1 cellular context compared by ENCODE assay signal in the genomic region with DNA sequence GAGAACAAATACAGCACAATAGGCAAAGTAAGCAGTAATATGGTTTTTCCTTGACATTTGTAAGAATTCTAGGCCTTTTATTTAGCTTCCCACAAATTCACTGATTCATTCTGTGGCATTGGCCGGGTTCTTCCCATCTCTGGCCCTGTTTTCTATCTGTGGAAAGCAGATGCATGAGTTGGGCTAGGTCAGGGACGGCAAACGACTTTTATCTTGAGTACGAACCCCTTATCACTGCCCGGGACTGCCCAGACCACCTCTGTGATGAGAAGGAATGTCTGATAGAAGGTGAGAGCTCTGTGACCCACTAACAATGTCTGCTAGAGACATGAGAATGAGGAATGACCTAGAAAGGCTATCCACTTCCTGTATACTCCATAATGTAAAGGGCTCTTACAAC.
TF ChIP-seq lines count a peak whose summit lies in the region.

No MANE protein-coding gene starts in this region.

TF ChIP-seq in K562, 482 proteins besides CTCF, POLR2A, EP300 and RAD21 (continued from another document and continues in another):
- TF ChIP-seq, protein P1, sequence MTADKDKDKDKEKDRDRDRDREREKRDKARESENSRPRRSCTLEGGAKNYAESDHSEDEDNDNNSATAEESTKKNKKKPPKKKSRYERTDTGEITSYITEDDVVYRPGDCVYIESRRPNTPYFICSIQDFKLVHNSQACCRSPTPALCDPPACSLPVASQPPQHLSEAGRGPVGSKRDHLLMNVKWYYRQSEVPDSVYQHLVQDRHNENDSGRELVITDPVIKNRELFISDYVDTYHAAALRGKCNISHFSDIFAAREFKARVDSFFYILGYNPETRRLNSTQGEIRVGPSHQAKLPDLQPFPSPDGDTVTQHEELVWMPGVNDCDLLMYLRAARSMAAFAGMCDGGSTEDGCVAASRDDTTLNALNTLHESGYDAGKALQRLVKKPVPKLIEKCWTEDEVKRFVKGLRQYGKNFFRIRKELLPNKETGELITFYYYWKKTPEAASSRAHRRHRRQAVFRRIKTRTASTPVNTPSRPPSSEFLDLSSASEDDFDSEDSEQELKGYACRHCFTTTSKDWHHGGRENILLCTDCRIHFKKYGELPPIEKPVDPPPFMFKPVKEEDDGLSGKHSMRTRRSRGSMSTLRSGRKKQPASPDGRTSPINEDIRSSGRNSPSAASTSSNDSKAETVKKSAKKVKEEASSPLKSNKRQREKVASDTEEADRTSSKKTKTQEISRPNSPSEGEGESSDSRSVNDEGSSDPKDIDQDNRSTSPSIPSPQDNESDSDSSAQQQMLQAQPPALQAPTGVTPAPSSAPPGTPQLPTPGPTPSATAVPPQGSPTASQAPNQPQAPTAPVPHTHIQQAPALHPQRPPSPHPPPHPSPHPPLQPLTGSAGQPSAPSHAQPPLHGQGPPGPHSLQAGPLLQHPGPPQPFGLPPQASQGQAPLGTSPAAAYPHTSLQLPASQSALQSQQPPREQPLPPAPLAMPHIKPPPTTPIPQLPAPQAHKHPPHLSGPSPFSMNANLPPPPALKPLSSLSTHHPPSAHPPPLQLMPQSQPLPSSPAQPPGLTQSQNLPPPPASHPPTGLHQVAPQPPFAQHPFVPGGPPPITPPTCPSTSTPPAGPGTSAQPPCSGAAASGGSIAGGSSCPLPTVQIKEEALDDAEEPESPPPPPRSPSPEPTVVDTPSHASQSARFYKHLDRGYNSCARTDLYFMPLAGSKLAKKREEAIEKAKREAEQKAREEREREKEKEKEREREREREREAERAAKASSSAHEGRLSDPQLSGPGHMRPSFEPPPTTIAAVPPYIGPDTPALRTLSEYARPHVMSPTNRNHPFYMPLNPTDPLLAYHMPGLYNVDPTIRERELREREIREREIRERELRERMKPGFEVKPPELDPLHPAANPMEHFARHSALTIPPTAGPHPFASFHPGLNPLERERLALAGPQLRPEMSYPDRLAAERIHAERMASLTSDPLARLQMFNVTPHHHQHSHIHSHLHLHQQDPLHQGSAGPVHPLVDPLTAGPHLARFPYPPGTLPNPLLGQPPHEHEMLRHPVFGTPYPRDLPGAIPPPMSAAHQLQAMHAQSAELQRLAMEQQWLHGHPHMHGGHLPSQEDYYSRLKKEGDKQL (CRISPR knock-in tag; IDR thresholded peaks at IDR 0.05; ENCODE audit: borderline replicate concordance): no peak
- TF ChIP-seq L3MBTL2 (IDR thresholded peaks at IDR 0.05): no peak; the same call in 1 of the 2 replicates
- TF ChIP-seq DMBX1 (CRISPR knock-in tag; IDR thresholded peaks at IDR 0.05; ENCODE audit: borderline replicate concordance): peak; percentile 78
- TF ChIP-seq RBM14 (IDR thresholded peaks at IDR 0.05; ENCODE audit: borderline replicate concordance, insufficient read depth, low read depth, low read length): no peak
- TF ChIP-seq FOXJ2 (tag; IDR thresholded peaks at IDR 0.05): no peak
- TF ChIP-seq NCOA2 (IDR thresholded peaks at IDR 0.05; ENCODE audit: partially characterized antibody in 2 of 2): peak in 1 of 2 experiments; percentile 36
- no peak for TF ChIP-seq BMI1 (IDR thresholded peaks at IDR 0.05; ENCODE audit: low read length)
- no peak for TF ChIP-seq TAF9B (IDR thresholded peaks at IDR 0.05; ENCODE audit: partially characterized antibody)
- TF ChIP-seq JUN (IDR thresholded peaks at IDR 0.05; ENCODE audit: borderline replicate concordance, low read depth, low read length): no peak
- TF ChIP-seq JUN (CRISPR knock-in tag; IDR thresholded peaks at IDR 0.05; ENCODE audit: borderline replicate concordance): no peak
- TF ChIP-seq RFX7 (CRISPR knock-in tag; IDR thresholded peaks at IDR 0.05): no peak
- TF ChIP-seq USF1 (CRISPR knock-in tag; IDR thresholded peaks at IDR 0.05): no peak
- no peak for TF ChIP-seq CBX1 (IDR thresholded peaks at IDR 0.05; ENCODE audit: low read depth)
- no peak for TF ChIP-seq CHD2 (IDR thresholded peaks at IDR 0.05; ENCODE audit: low read depth, low read length)
- TF ChIP-seq ZNF311 (CRISPR knock-in tag; IDR thresholded peaks at IDR 0.05): no peak
- TF ChIP-seq ZNF766 (CRISPR knock-in tag; conservative IDR thresholded peaks at IDR 0.05): 0 out of 2 replicates have a peak, but pooled peaks have one; percentile 26
- no peak for TF ChIP-seq KDM2B (CRISPR knock-in tag; IDR thresholded peaks at IDR 0.05)
- TF ChIP-seq SRSF3 (IDR thresholded peaks at IDR 0.05; ENCODE audit: insufficient read depth, low read length): no peak
- peak; percentile 56; the same call in 1 of the 2 replicates for TF ChIP-seq JUND (IDR thresholded peaks at IDR 0.05; ENCODE audit: borderline replicate concordance, low read depth, low read length)
- TF ChIP-seq JUND (tag; IDR thresholded peaks at IDR 0.05; ENCODE audit: borderline replicate concordance, low read depth, low read length): peak; percentile 30; the same call in 1 of the 3 replicates
- TF ChIP-seq, protein P2, sequence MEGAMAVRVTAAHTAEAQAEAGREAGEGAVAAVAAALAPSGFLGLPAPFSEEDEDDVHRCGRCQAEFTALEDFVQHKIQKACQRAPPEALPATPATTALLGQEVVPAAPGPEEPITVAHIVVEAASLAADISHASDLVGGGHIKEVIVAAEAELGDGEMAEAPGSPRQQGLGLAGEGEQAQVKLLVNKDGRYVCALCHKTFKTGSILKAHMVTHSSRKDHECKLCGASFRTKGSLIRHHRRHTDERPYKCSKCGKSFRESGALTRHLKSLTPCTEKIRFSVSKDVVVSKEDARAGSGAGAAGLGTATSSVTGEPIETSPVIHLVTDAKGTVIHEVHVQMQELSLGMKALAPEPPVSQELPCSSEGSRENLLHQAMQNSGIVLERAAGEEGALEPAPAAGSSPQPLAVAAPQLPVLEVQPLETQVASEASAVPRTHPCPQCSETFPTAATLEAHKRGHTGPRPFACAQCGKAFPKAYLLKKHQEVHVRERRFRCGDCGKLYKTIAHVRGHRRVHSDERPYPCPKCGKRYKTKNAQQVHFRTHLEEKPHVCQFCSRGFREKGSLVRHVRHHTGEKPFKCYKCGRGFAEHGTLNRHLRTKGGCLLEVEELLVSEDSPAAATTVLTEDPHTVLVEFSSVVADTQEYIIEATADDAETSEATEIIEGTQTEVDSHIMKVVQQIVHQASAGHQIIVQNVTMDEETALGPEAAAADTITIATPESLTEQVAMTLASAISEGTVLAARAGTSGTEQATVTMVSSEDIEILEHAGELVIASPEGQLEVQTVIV (CRISPR knock-in tag; IDR thresholded peaks at IDR 0.05; ENCODE audit: borderline replicate concordance): no peak
- TF ChIP-seq MAFG (tag; conservative IDR thresholded peaks at IDR 0.05): no peak; the same call in 1 of the 2 replicates
- no peak for TF ChIP-seq TFAM (CRISPR knock-in tag; conservative IDR thresholded peaks at IDR 0.05)
- TF ChIP-seq HNRNPLL (IDR thresholded peaks at IDR 0.05; ENCODE audit: low read depth, low read length, poor library complexity, severe bottlenecking): no peak
- TF ChIP-seq CREB1 (IDR thresholded peaks at IDR 0.05): peak; percentile 30; the same call in 1 of the 2 replicates
- TF ChIP-seq CREB1 (CRISPR knock-in tag; IDR thresholded peaks at IDR 0.05): no peak
- TF ChIP-seq ELK1 (CRISPR knock-in tag; IDR thresholded peaks at IDR 0.05): no peak
- TF ChIP-seq ZBTB34 (CRISPR knock-in tag; IDR thresholded peaks at IDR 0.05): no peak
- no peak for TF ChIP-seq ZNF778 (CRISPR knock-in tag; IDR thresholded peaks at IDR 0.05)
- TF ChIP-seq KAT2B (IDR thresholded peaks at IDR 0.05; ENCODE audit: low read depth, low read length): no peak
- TF ChIP-seq MTF1 (CRISPR knock-in tag; IDR thresholded peaks at IDR 0.05; ENCODE audit: borderline replicate concordance): no peak
- no peak for TF ChIP-seq RFX1 (IDR thresholded peaks at IDR 0.05)
- no peak for TF ChIP-seq DACH1 (IDR thresholded peaks at IDR 0.05; ENCODE audit: partially characterized antibody)
- TF ChIP-seq FOSL1 (tag; conservative IDR thresholded peaks at IDR 0.05): no peak; the same call in 1 of the 2 replicates
- TF ChIP-seq USF2 (CRISPR knock-in tag; IDR thresholded peaks at IDR 0.05): no peak
- no peak for TF ChIP-seq TCF7L2 (IDR thresholded peaks at IDR 0.05; ENCODE audit: low read depth, low read length)
- TF ChIP-seq ELF4 (CRISPR knock-in tag; IDR thresholded peaks at IDR 0.05): no peak
- peak; percentile 89; the same call in 1 of the 2 replicates for TF ChIP-seq CC2D1A (IDR thresholded peaks at IDR 0.05)
- TF ChIP-seq RBM22 (IDR thresholded peaks at IDR 0.05; ENCODE audit: low read depth, low read length, poor library complexity, severe bottlenecking): no peak
- 0 out of 2 replicates have a peak, but pooled peaks have one; percentile 53 for TF ChIP-seq MBD2 (IDR thresholded peaks at IDR 0.05; ENCODE audit: borderline replicate concordance, low read depth)
- TF ChIP-seq EGR1 (conservative IDR thresholded peaks at IDR 0.05): no peak
- TF ChIP-seq GTF2E2 (tag; IDR thresholded peaks at IDR 0.05): no peak
- TF ChIP-seq DDX20 (tag; IDR thresholded peaks at IDR 0.05; ENCODE audit: low read depth): no peak
- no peak for TF ChIP-seq MED1 (CRISPR knock-in tag; IDR thresholded peaks at IDR 0.05; ENCODE audit: borderline replicate concordance)
- TF ChIP-seq FOXK2 (conservative IDR thresholded peaks at IDR 0.05 in 1 of 2, IDR thresholded peaks at IDR 0.05 in 1 of 2; ENCODE audit: low read depth in 2 of 2): no peak
- TF ChIP-seq ZNF785 (CRISPR knock-in tag; IDR thresholded peaks at IDR 0.05): no peak
- TF ChIP-seq BRD9 (IDR thresholded peaks at IDR 0.05; ENCODE audit: low read depth, partially characterized antibody): no peak
- no peak for TF ChIP-seq RBM15 (IDR thresholded peaks at IDR 0.05; ENCODE audit: insufficient read depth, low read length)
- TF ChIP-seq SOX6 (IDR thresholded peaks at IDR 0.05): peak; percentile 87
- no peak for TF ChIP-seq PTBP1 (IDR thresholded peaks at IDR 0.05; ENCODE audit: low read depth, low read length)
- TF ChIP-seq GTF2F1 (IDR thresholded peaks at IDR 0.05; ENCODE audit: low read depth, low read length): no peak
- no peak for TF ChIP-seq SMARCA5 (IDR thresholded peaks at IDR 0.05)
- no peak for TF ChIP-seq POU5F1 (IDR thresholded peaks at IDR 0.05; ENCODE audit: borderline replicate concordance, low read depth, low read length, partially characterized antibody)
- TF ChIP-seq FOXO4 (CRISPR knock-in tag; IDR thresholded peaks at IDR 0.05): no peak
- TF ChIP-seq ZNF830 (CRISPR knock-in tag; IDR thresholded peaks at IDR 0.05): no peak
- TF ChIP-seq SRSF1 (IDR thresholded peaks at IDR 0.05; ENCODE audit: low read depth, low read length): no peak
- TF ChIP-seq NKRF (IDR thresholded peaks at IDR 0.05; ENCODE audit: borderline replicate concordance): no peak
- peak; percentile 87 to 93 for TF ChIP-seq TRIM24 (IDR thresholded peaks at IDR 0.05)
- TF ChIP-seq MAFF (IDR thresholded peaks at IDR 0.05; ENCODE audit: low read length): no peak; the same call in 1 of the 2 replicates
- TF ChIP-seq TAF7 (tag; IDR thresholded peaks at IDR 0.05): no peak
